Comparison of ENCODE assay signal across 8 cellular contexts in genomic region chr14:71321556-71322315, GRCh38. TPM values are rescaled to one million over a fixed set of nuclear protein-coding genes. Genes with fewer than 3 reads are reported as not detected.
DNase-seq lines count a peak whose midpoint lies in the region; ATAC-seq, FAIRE-seq and TF ChIP-seq lines count a peak whose summit lies in the region.

No MANE protein-coding gene starts in this region.

- H3K27ac ChIP-seq in brain microvascular endothelial cell (peak overlapping the region; percentile 86), keratinocyte (ENCODE audit: control insufficient read depth, insufficient read depth, low read length) (peak overlapping the region; percentile 97)

- no peaks in the 10 kb centered on the region for H3K9me1 ChIP-seq in keratinocyte (ENCODE audit: control insufficient read depth, extremely low read depth, insufficient read depth, low read length)

- H3K27me3 ChIP-seq in brain microvascular endothelial cell (replicated peaks) (no peaks in the 10 kb centered on the region), keratinocyte (ENCODE audit: control insufficient read depth, extremely low read depth, insufficient read depth, low read length) (no peaks in the 10 kb centered on the region)

- H4K20me1 ChIP-seq in keratinocyte (ENCODE audit: control insufficient read depth, extremely low read depth, insufficient read depth, low read length) = no peaks in the 10 kb centered on the region

- TF ChIP-seq CTCF in brain microvascular endothelial cell (IDR thresholded peaks at IDR 0.05; ENCODE audit: low read depth, low read length, missing control alignments) = peak; percentile 16
- TF ChIP-seq CTCF in keratinocyte (optimal IDR thresholded peaks at IDR 0.05 in 1 of 3, IDR thresholded peaks at IDR 0.05 in 1 of 3, conservative IDR thresholded peaks at IDR 0.05 in 1 of 3; ENCODE audit: extremely low read depth in 1 of 3, insufficient read depth in 2 of 3, low read length in 3 of 3) = no peak

- peak; percentile 1 for ATAC-seq in stimulated activated naive CD8-positive, alpha-beta T cell treated with anti-CD3 and anti-CD28 coated beads, Interleukin-15, Interleukin-2, amounts not matched to agents 100 U/mL and 50 U/mL, for 24 hours
- ATAC-seq in GM18867 (IDR thresholded peaks at IDR 0.05; ENCODE audit: unreplicated experiment) (no peak), HG03520 (IDR thresholded peaks at IDR 0.05; ENCODE audit: unreplicated experiment) (no peak)

- peak overlapping the region; percentile 7 for H2AFZ ChIP-seq in keratinocyte (ENCODE audit: control insufficient read depth, low read length)

- peak overlapping the region; percentile 80 for H3K4me2 ChIP-seq in keratinocyte (ENCODE audit: control insufficient read depth, extremely low read depth, insufficient read depth, low read depth, low read length)

- H3K36me3 ChIP-seq in brain microvascular endothelial cell (replicated peaks) = no peaks in the 10 kb centered on the region
- H3K36me3 ChIP-seq in keratinocyte (ENCODE audit: control insufficient read depth in 2 of 2, extremely low read depth in 1 of 2, insufficient read depth in 2 of 2, low read length in 2 of 2) = no peaks in the 10 kb centered on the region

- FAIRE-seq in keratinocyte (lab: Jason Lieb, UNC) = peak; percentile 93

- DNase-seq in AG20443 (ENCODE audit: low spot score) (peak; percentile 22), H4 (ENCODE audit: low spot score) (peak; percentile 40), NCI-H69 (lab: John Stamatoyannopoulos, UW) (peak; percentile 90), brain microvascular endothelial cell (peak; percentile 29), keratinocyte (ENCODE audit: low read depth, low spot score) (no peak)
- DNase-seq in stimulated activated naive CD8-positive, alpha-beta T cell treated with anti-CD3 and anti-CD28 coated beads, Interleukin-15, Interleukin-2, amounts not matched to agents 100 U/mL and 50 U/mL, for 24 hours = no peak

- H3K79me2 ChIP-seq in keratinocyte (ENCODE audit: control insufficient read depth, insufficient read depth, low read length) = peaks cover 41% of the 10 kb centered on the region

- H3K9ac ChIP-seq in keratinocyte (ENCODE audit: control insufficient read depth, extremely low read depth, insufficient read depth, low read length) = peak overlapping the region; percentile 99

- no peaks in the 10 kb centered on the region for H3K9me3 ChIP-seq in keratinocyte (ENCODE audit: control insufficient read depth, low read depth, low read length)

- in situ Hi-C loops in brain microvascular endothelial cell (cut with HindIII; ENCODE audit: low pct_ligation_motif_present, low sequenced_read_pairs) = no loop called here

- H3K4me3 ChIP-seq in brain microvascular endothelial cell (ENCODE audit: low read depth, low read length) (peak overlapping the region; percentile 79), keratinocyte (ENCODE audit: control insufficient read depth in 2 of 3, extremely low read depth in 1 of 3, insufficient read depth in 2 of 3, low read depth in 1 of 3, low read length in 3 of 3) (peak overlapping the region; percentile 64 to 91 (median 85))

- H3K4me1 ChIP-seq in keratinocyte (ENCODE audit: control insufficient read depth, extremely low read depth, insufficient read depth, low read length) = peaks cover 28% of the 10 kb centered on the region

- dilution Hi-C loops in keratinocyte (cut with MboI; ENCODE audit: extremely low pct_ligation_motif_present, low sequenced_read_pairs) = no loop called here

RNA-seq across cellular contexts. Expression of gene SIPA1L1, which starts 1.5 kb away (rescaled TPM):
- 15.6 and 18.4 TPM in 2 replicates for total RNA-seq in H4 (2014; rRNA removed; shearing (Covaris generic))
- polyA plus RNA-seq in keratinocyte = 16.3 to 32.9 TPM (median 22.7 TPM) in 3 replicates
- 17.2 TPM for polyA plus RNA-seq in keratinocyte (2011; ENCODE audit: low read depth)
- polyA plus RNA-seq in keratinocyte (2011; cell fraction: cytosol; rRNA removed) = 24.7 and 25.2 TPM in 2 replicates
- 65.9 and 75.1 TPM in 2 replicates for polyA plus RNA-seq in keratinocyte (2011; cell fraction: nucleus; rRNA removed)
- 21.5 and 35.6 TPM in 2 replicates for polyA plus RNA-seq in keratinocyte (2012; ENCODE audit: low replicate concordance)
- 32.8 to 56.7 TPM (median 44.8 TPM) in 3 replicates for polyA minus RNA-seq in keratinocyte
- polyA minus RNA-seq in keratinocyte (2011; cell fraction: cytosol; rRNA and poly(A)+ RNA removed) = 49.9 TPM
- 57.8 and 108 TPM in 2 replicates for polyA minus RNA-seq in keratinocyte (2011; cell fraction: nucleus; rRNA and poly(A)+ RNA removed)

Comparison
In these comparisons a context has a peak if more than half of its experiments do, and no peak if none do; other contexts are left out.
1. DNase-seq: peak in AG20443 (single experiment), H4 (single experiment), NCI-H69 (single experiment) and brain microvascular endothelial cell (single experiment); none in keratinocyte (single experiment) and stimulated activated naive CD8-positive, alpha-beta T cell treated with anti-CD3 and anti-CD28 coated beads, Interleukin-15, Interleukin-2, amounts not matched to agents 100 U/mL and 50 U/mL, for 24 hours (single experiment).